Comparison of ENCODE assay signal across 25 cellular contexts in the genomic region with DNA sequence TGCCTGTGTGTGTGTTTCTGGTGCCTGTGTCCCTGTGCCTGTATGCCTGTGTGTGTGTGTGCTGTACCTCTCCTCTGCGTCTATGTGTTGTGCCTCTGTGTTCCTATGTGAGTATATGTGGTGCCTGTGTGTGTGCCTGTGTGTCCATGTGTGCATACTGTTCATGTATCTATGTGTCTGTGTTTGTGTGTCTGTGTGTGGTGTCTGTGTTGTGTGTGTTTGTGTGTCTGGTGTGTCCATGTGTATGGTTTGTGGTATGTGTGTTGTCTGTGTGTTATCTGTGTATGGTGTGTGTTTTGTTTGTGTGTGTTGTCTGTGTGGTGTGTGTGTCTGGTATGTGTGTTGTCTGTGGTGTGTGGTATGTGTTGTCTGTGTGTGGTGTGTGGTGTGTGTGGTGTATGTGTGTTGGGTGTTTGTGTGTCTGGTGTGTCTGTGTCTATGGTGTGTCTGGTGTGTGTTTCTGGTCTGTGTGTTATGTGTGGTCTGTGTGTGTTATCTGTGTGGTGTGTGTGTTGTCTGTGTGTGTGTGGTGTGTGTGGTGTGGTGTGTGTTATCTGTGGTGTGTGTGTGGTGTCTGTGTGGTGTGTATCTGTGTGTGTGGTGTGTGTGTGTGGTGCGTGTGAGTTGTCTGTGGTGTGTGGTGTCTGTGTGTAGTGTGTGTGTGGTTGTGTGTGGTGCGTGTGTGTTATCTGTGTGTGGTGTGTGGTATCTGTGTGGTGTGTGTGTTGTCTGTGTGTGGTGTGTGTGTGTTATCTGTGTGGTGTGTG. TPM values are rescaled to one million over a fixed set of nuclear protein-coding genes. Genes with fewer than 3 reads are reported as not detected.
DNase-seq lines count a peak whose midpoint lies in the region; ATAC-seq, FAIRE-seq and TF ChIP-seq lines count a peak whose summit lies in the region.
"Had no signal": no experiment of that assay in that cellular context is flagged by ENCODE, and none has a peak within 500 bp of the region (broad histone marks: within the 10 kb centered on the region; RNA-seq: fewer than 3 reads in every experiment).

No MANE protein-coding gene starts in this region.

- H3K27me3 ChIP-seq in K562 (ENCODE audit: control insufficient read depth in 2 of 2, insufficient read depth in 2 of 2, low read length in 2 of 2): no peaks in the 10 kb centered on the region
- H3K27me3 ChIP-seq: brain microvascular endothelial cell, pancreas, uterus had no signal

- ATAC-seq in K562: no peak
- ATAC-seq: mucosa of descending colon, pancreas, SK-N-SH treated with all-trans-retinoic acid at 6 μM for 48 hours had no signal

- H3K4me1 ChIP-seq in K562 (replicated peaks in 1 of 2; ENCODE audit: control insufficient read depth in 2 of 2, insufficient read depth in 2 of 2, low read length in 2 of 2): peaks cover 0 to 9% of the 10 kb centered on the region in 2 experiments; a peak in 1 of 5 replicates
- H3K4me1 ChIP-seq: pancreas, uterus had no signal

- TF ChIP-seq RAD21 in K562 (CRISPR knock-in tag; conservative IDR thresholded peaks at IDR 0.05 in 1 of 2, IDR thresholded peaks at IDR 0.05 in 1 of 2): no peak

- DNase-seq in GM18507 (ENCODE audit: extremely low spot score, insufficient read length, low read depth): no peak
- no peak for DNase-seq in K562 (ENCODE audit: extremely low read depth in 1 of 4, low spot score in 3 of 4)
- no peak for DNase-seq in OCI-M1 (lab: John Stamatoyannopoulos, UW)
- DNase-seq in NCI-H2081 treated with DMSO at 0.1 percent for 48 hours (lab: John Stamatoyannopoulos, UW): no peak
- DNase-seq: activated CD4-positive, alpha-beta T cell treated with anti-CD3 and anti-CD28 coated beads for 4 hours; activated CD8-positive, alpha-beta memory T cell treated with anti-CD3 and anti-CD28 coated beads for 24 hours; activated T-cell treated with anti-CD3 and anti-CD28 coated beads, Interleukin-2, amount 50 U/mL, for 1 hour; AML-193; brain microvascular endothelial cell; CD4-positive, alpha-beta memory T cell; EL; kidney glomerular epithelial cell; mucosa of descending colon; NCI-H1105 treated with DMSO at 0.1 percent for 48 hours; NCI-H2029 treated with DMSO at 0.1 percent for 48 hours; NCI-H345; NCI-H774; uterus had no signal

- no peak for TF ChIP-seq EP300 in K562 (IDR thresholded peaks at IDR 0.05; ENCODE audit: low read length)

- no peak for TF ChIP-seq CTCF in K562 (IDR thresholded peaks at IDR 0.05 in 2 of 3, conservative IDR thresholded peaks at IDR 0.05 in 1 of 3; ENCODE audit: insufficient read depth in 2 of 3, low read depth in 1 of 3, low read length in 3 of 3)

- WGBS in K562 (ENCODE audit: insufficient coverage, low coverage, missing lambda C conversion rate): 91% methylated on average over 3 of the region's 3 CpGs

- FAIRE-seq in GM18507 (lab: Jason Lieb, UNC): peak; percentile 75
- peak; percentile 94 for FAIRE-seq in K562 (lab: Jason Lieb, UNC)
- FAIRE-seq: A204.1, pancreas had no signal

- no peak overlapping the region for H3K4me3 ChIP-seq in K562
- H3K4me3 ChIP-seq: lung, mucosa of descending colon, pancreas, uterus had no signal

- TF ChIP-seq POLR2A in K562 (conservative IDR thresholded peaks at IDR 0.05): no peak; the same call in 1 of the 2 replicates

- CTCF ChIA-PET in K562 (lab: Yijun Ruan, JAX; ENCODE audit: low intra/inter-chr PET ratio): no interaction called here

- in situ Hi-C loops in K562 (cut with MboI): no loop called here

- H3K27ac ChIP-seq in K562 (ENCODE audit: extremely low read depth, low read depth, low read length): no peak overlapping the region; the same call in 2 of the 3 replicates
- H3K27ac ChIP-seq: brain microvascular endothelial cell, pancreas, uterus had no signal

- H3K9ac ChIP-seq in K562 (ENCODE audit: insufficient read depth in 1 of 2, low read depth in 2 of 2, low read length in 2 of 2): no peak overlapping the region

- no peak overlapping the region for H2AFZ ChIP-seq in K562 (ENCODE audit: low read depth, low read length)

- POLR2A ChIA-PET in K562 (lab: Yijun Ruan, JAX): no interaction called here

- no TSS peak for BruUV-seq in K562 (replicated peaks; lab: Mats Ljungman, UMichigan)

- no peaks in the 10 kb centered on the region for H4K20me1 ChIP-seq in K562 (replicated peaks; ENCODE audit: control insufficient read depth, insufficient read depth, low read length)

- no peaks in the 10 kb centered on the region for H3K9me1 ChIP-seq in K562 (ENCODE audit: control insufficient read depth, insufficient read depth, low read length)

- intact Hi-C loops in K562 (cut with micrococcal nuclease): no loop called here

- peaks cover 3% of the 10 kb centered on the region; the same call in 1 of the 2 replicates for H3K9me3 ChIP-seq in K562 (replicated peaks; ENCODE audit: control insufficient read depth, insufficient read depth, low read depth, low read length)
- H3K9me3 ChIP-seq: mucosa of descending colon, pancreas, uterus had no signal

- H3K36me3 ChIP-seq in K562 (ENCODE audit: control insufficient read depth, insufficient read depth, low read length): peaks cover 63% of the 10 kb centered on the region
- H3K36me3 ChIP-seq: uterus had no signal

- H3K79me2 ChIP-seq in K562 (ENCODE audit: control insufficient read depth, insufficient read depth, low read length): no peaks in the 10 kb centered on the region

- H3K4me2 ChIP-seq in K562 (ENCODE audit: insufficient read depth, low read length): no peak overlapping the region

RNA-seq across cellular contexts. Expression of gene HDGFL2, which starts 20.4 kb away (rescaled TPM):
- total RNA-seq in K562 (2011; cell fraction: chromatin; rRNA removed; ENCODE audit: low replicate concordance): 18.0 and 40.2 TPM in 2 replicates
- 25.8 and 27.2 TPM in 2 replicates for total RNA-seq in K562 (2011; cell fraction: nucleolus; rRNA removed)
- 18.5 and 20.0 TPM in 2 replicates for total RNA-seq in K562 (2011; cell fraction: nucleoplasm; rRNA removed)
- total RNA-seq in K562 (2014; rRNA removed) (48.7 and 61.7 TPM in 2 replicates), K562 (2014; rRNA removed; fragmentation: Illumina TruSeq; extraction: Trizol) (10.7 and 12.3 TPM in 2 replicates), K562 (2015; rRNA removed; fragmentation: Illumina TruSeq; extraction: Trizol) (27.9 and 29.4 TPM in 2 replicates), K562 (2021) (39.7 and 45.9 TPM in 2 replicates)
- polyA plus RNA-seq in K562 (2011; rRNA removed) (14.3 and 21.1 TPM in 2 replicates), K562 (2014; fragmentation: Illumina TruSeq; extraction: Trizol) (16.0 and 27.4 TPM in 2 replicates), K562 (2014; fragmentation: Nextera tagmentation; extraction: Ambion mirVana) (under 1 TPM; 0.13 to 0.21 TPM), K562 (2014; rRNA removed) (39.7 and 50.8 TPM in 2 replicates)
- polyA plus RNA-seq in K562 (2011; cell fraction: cytosol; rRNA removed): 10.7 and 15.1 TPM in 2 replicates
- 32.8 and 44.3 TPM in 2 replicates for polyA plus RNA-seq in K562 (2011; cell fraction: nucleus; rRNA removed)
- polyA plus RNA-seq in K562 (2012): 29.5 and 31.2 TPM in 2 replicates
- polyA minus RNA-seq in K562 (2011; rRNA and poly(A)+ RNA removed): 9.0 and 10.3 TPM in 2 replicates
- 14.8 and 23.0 TPM in 2 replicates for polyA minus RNA-seq in K562 (2011; cell fraction: cytosol; rRNA and poly(A)+ RNA removed)
- 6.3 and 9.2 TPM in 2 replicates for polyA minus RNA-seq in K562 (2011; cell fraction: nucleus; rRNA and poly(A)+ RNA removed)

RNA-seq across cellular contexts. Expression of gene PLIN4, which starts 25.8 kb away (rescaled TPM):
- 1.0 and 3.0 TPM in 2 replicates for total RNA-seq in K562 (2011; cell fraction: chromatin; rRNA removed; ENCODE audit: low replicate concordance)
- total RNA-seq in K562 (2011; cell fraction: nucleolus; rRNA removed): 0.92 and 1.2 TPM in 2 replicates
- total RNA-seq in K562 (2011; cell fraction: nucleoplasm; rRNA removed): 0.53 and 0.81 TPM in 2 replicates
- 0.08 and 0.14 TPM in 2 replicates for total RNA-seq in K562 (2014; rRNA removed)
- total RNA-seq in K562 (2014; rRNA removed; fragmentation: Illumina TruSeq; extraction: Trizol): 0.04 TPM in 1 of 2 replicates, not detected in the other
- total RNA-seq in K562 (2015; rRNA removed; fragmentation: Illumina TruSeq; extraction: Trizol): 0.04 TPM in 1 of 2 replicates, not detected in the other
- total RNA-seq in K562 (2021): 0.09 TPM in 2 replicates
- polyA plus RNA-seq in K562 (2011; rRNA removed): 0.06 and 0.12 TPM in 2 replicates
- polyA plus RNA-seq in K562 (2011; cell fraction: cytosol; rRNA removed): 0.06 and 0.15 TPM in 2 replicates
- 0.41 and 0.92 TPM in 2 replicates for polyA plus RNA-seq in K562 (2011; cell fraction: nucleus; rRNA removed)
- 0.10 and 0.17 TPM in 2 replicates for polyA plus RNA-seq in K562 (2012)
- 0.04 and 0.08 TPM in 2 replicates for polyA plus RNA-seq in K562 (2014; fragmentation: Illumina TruSeq; extraction: Trizol)
- polyA plus RNA-seq in K562 (2014; fragmentation: Nextera tagmentation; extraction: Ambion mirVana): not detected
- 0.07 and 0.16 TPM in 2 replicates for polyA plus RNA-seq in K562 (2014; rRNA removed)
- 0.07 TPM in 1 of 2 replicates, not detected in the other for polyA minus RNA-seq in K562 (2011; rRNA and poly(A)+ RNA removed)
- not detected in 2 replicates for polyA minus RNA-seq in K562 (2011; cell fraction: cytosol; rRNA and poly(A)+ RNA removed)
- 0.11 and 0.13 TPM in 2 replicates for polyA minus RNA-seq in K562 (2011; cell fraction: nucleus; rRNA and poly(A)+ RNA removed)
- total RNA-seq: epithelial cell of proximal tubule had no signal

RNA-seq across cellular contexts. Expression of gene UBXN6, which starts 34.9 kb away (rescaled TPM):
- 23.2 and 58.0 TPM in 2 replicates for total RNA-seq in K562 (2011; cell fraction: chromatin; rRNA removed; ENCODE audit: low replicate concordance)
- 57.5 and 64.5 TPM in 2 replicates for total RNA-seq in K562 (2011; cell fraction: nucleolus; rRNA removed)
- 32.2 and 37.0 TPM in 2 replicates for total RNA-seq in K562 (2011; cell fraction: nucleoplasm; rRNA removed)
- total RNA-seq in K562 (2014; rRNA removed) (49.7 and 63.6 TPM in 2 replicates), K562 (2014; rRNA removed; fragmentation: Illumina TruSeq; extraction: Trizol) (8.6 and 11.0 TPM in 2 replicates), K562 (2015; rRNA removed; fragmentation: Illumina TruSeq; extraction: Trizol) (29.5 and 33.1 TPM in 2 replicates), K562 (2021) (80.8 and 90.2 TPM in 2 replicates)
- polyA plus RNA-seq in K562 (2011; rRNA removed) (38.2 and 51.7 TPM in 2 replicates), K562 (2014; fragmentation: Illumina TruSeq; extraction: Trizol) (17.5 and 45.2 TPM in 2 replicates), K562 (2014; fragmentation: Nextera tagmentation; extraction: Ambion mirVana) (1 to 10 TPM in 1 of 2 experiments, under 1 TPM in 1; 0.48 to 1.8 TPM), K562 (2014; rRNA removed) (59.4 and 59.7 TPM in 2 replicates)
- polyA plus RNA-seq in K562 (2011; cell fraction: cytosol; rRNA removed): 58.6 and 121 TPM in 2 replicates
- polyA plus RNA-seq in K562 (2011; cell fraction: nucleus; rRNA removed): 54.4 and 74.2 TPM in 2 replicates
- polyA plus RNA-seq in K562 (2012): 56.8 and 86.6 TPM in 2 replicates
- 17.1 and 20.7 TPM in 2 replicates for polyA minus RNA-seq in K562 (2011; rRNA and poly(A)+ RNA removed)
- 32.3 and 41.4 TPM in 2 replicates for polyA minus RNA-seq in K562 (2011; cell fraction: cytosol; rRNA and poly(A)+ RNA removed)
- polyA minus RNA-seq in K562 (2011; cell fraction: nucleus; rRNA and poly(A)+ RNA removed): 14.9 and 15.9 TPM in 2 replicates

RNA-seq across cellular contexts. Expression of gene PLIN5, which starts 42.5 kb away (rescaled TPM):
- total RNA-seq in K562 (2011; cell fraction: chromatin; rRNA removed; ENCODE audit: low replicate concordance): 8.0 and 24.6 TPM in 2 replicates
- total RNA-seq in K562 (2011; cell fraction: nucleolus; rRNA removed): 11.3 and 12.8 TPM in 2 replicates
- 10.8 and 12.9 TPM in 2 replicates for total RNA-seq in K562 (2011; cell fraction: nucleoplasm; rRNA removed)
- total RNA-seq in K562 (2014; rRNA removed) (0.50 and 0.86 TPM in 2 replicates), K562 (2014; rRNA removed; fragmentation: Illumina TruSeq; extraction: Trizol) (0.15 and 0.26 TPM in 2 replicates), K562 (2015; rRNA removed; fragmentation: Illumina TruSeq; extraction: Trizol) (0.07 TPM in 1 of 2 replicates, not detected in the other), K562 (2021) (1.3 TPM in 2 replicates)
- polyA plus RNA-seq in K562 (2011; rRNA removed) (1.3 and 1.6 TPM in 2 replicates), K562 (2014; fragmentation: Illumina TruSeq; extraction: Trizol) (0.54 and 0.62 TPM in 2 replicates), K562 (2014; fragmentation: Nextera tagmentation; extraction: Ambion mirVana) (under 1 TPM; 0.04 TPM), K562 (2014; rRNA removed) (0.85 and 0.94 TPM in 2 replicates)
- polyA plus RNA-seq in K562 (2011; cell fraction: cytosol; rRNA removed): 1.0 and 1.3 TPM in 2 replicates
- polyA plus RNA-seq in K562 (2011; cell fraction: nucleus; rRNA removed): 3.6 and 9.2 TPM in 2 replicates
- polyA plus RNA-seq in K562 (2012): 0.50 and 0.51 TPM in 2 replicates
- 0.81 and 1.5 TPM in 2 replicates for polyA minus RNA-seq in K562 (2011; rRNA and poly(A)+ RNA removed)
- 0.95 TPM in 1 of 2 replicates, not detected in the other for polyA minus RNA-seq in K562 (2011; cell fraction: cytosol; rRNA and poly(A)+ RNA removed)
- 2.0 and 2.8 TPM in 2 replicates for polyA minus RNA-seq in K562 (2011; cell fraction: nucleus; rRNA and poly(A)+ RNA removed)
- total RNA-seq: fibroblast of villous mesenchyme, MCF 10A had no signal

RNA-seq across cellular contexts. Expression of gene LRG1, which starts 47.3 kb away (rescaled TPM):
- 5.0 and 14.6 TPM in 2 replicates for total RNA-seq in K562 (2011; cell fraction: chromatin; rRNA removed; ENCODE audit: low replicate concordance)
- total RNA-seq in K562 (2011; cell fraction: nucleolus; rRNA removed): 18.2 and 23.3 TPM in 2 replicates
- total RNA-seq in K562 (2011; cell fraction: nucleoplasm; rRNA removed): 12.4 and 14.4 TPM in 2 replicates
- 8.4 and 10.6 TPM in 2 replicates for total RNA-seq in K562 (2014; rRNA removed)
- total RNA-seq in K562 (2014; rRNA removed; fragmentation: Illumina TruSeq; extraction: Trizol): 3.8 and 4.6 TPM in 2 replicates
- 9.4 and 9.5 TPM in 2 replicates for total RNA-seq in K562 (2015; rRNA removed; fragmentation: Illumina TruSeq; extraction: Trizol)
- total RNA-seq in K562 (2021): 11.5 and 11.7 TPM in 2 replicates
- polyA plus RNA-seq in K562 (2011; rRNA removed): 10.9 and 11.9 TPM in 2 replicates
- 15.4 and 23.9 TPM in 2 replicates for polyA plus RNA-seq in K562 (2011; cell fraction: cytosol; rRNA removed)
- polyA plus RNA-seq in K562 (2011; cell fraction: nucleus; rRNA removed): 2.7 and 3.4 TPM in 2 replicates
- 9.0 and 20.7 TPM in 2 replicates for polyA plus RNA-seq in K562 (2012)
- 8.7 and 12.6 TPM in 2 replicates for polyA plus RNA-seq in K562 (2014; fragmentation: Illumina TruSeq; extraction: Trizol)
- 1 to 10 TPM; 1.5 to 5.1 TPM for polyA plus RNA-seq in K562 (2014; fragmentation: Nextera tagmentation; extraction: Ambion mirVana)
- 11.9 and 12.3 TPM in 2 replicates for polyA plus RNA-seq in K562 (2014; rRNA removed)
- polyA minus RNA-seq in K562 (2011; rRNA and poly(A)+ RNA removed): 3.2 and 3.6 TPM in 2 replicates
- polyA minus RNA-seq in K562 (2011; cell fraction: cytosol; rRNA and poly(A)+ RNA removed): 6.2 and 7.6 TPM in 2 replicates
- 1.2 and 2.6 TPM in 2 replicates for polyA minus RNA-seq in K562 (2011; cell fraction: nucleus; rRNA and poly(A)+ RNA removed)
- total RNA-seq: CD4-positive, alpha-beta memory T cell; fibroblast of villous mesenchyme had no signal
